8 cellular contexts compared by ENCODE assay signal in genomic region chr17:58339775-58340622, GRCh38. TPM values are rescaled to one million over a fixed set of nuclear protein-coding genes. Genes with fewer than 3 reads are reported as not detected.
DNase-seq lines count a peak whose midpoint lies in the region; ATAC-seq, FAIRE-seq and TF ChIP-seq lines count a peak whose summit lies in the region.
"Had no signal": no experiment of that assay in that cellular context is flagged by ENCODE, and none has a peak within 500 bp of the region (broad histone marks: within the 10 kb centered on the region; RNA-seq: fewer than 3 reads in every experiment).

No MANE protein-coding gene starts in this region.

- peaks cover 90% of the 10 kb centered on the region for H3K79me2 ChIP-seq in OCI-LY3 (ENCODE audit: low read length)

- peak; percentile 61 for TF ChIP-seq POLR2A in GM12891 (IDR thresholded peaks at IDR 0.05; ENCODE audit: low read depth, low read length)

- peaks cover 89% of the 10 kb centered on the region for H3K4me1 ChIP-seq in OCI-LY3 (ENCODE audit: low read length)
- H3K4me1 ChIP-seq in esophagus (ENCODE audit: control insufficient read depth in 2 of 2, insufficient read depth in 2 of 2, low read length in 1 of 2), result peaks cover 5 to 8% of the 10 kb centered on the region in 2 donors
- H3K4me1 ChIP-seq in small intestine (ENCODE audit: control insufficient read depth in 2 of 2, insufficient read depth in 1 of 2, low read depth in 1 of 2, low read length in 1 of 2), result peaks cover 0 to 4% of the 10 kb centered on the region in 2 donors

- H3K27me3 ChIP-seq in OCI-LY3 (ENCODE audit: low read depth, low read length) (no peaks in the 10 kb centered on the region), esophagus (ENCODE audit: control insufficient read depth in 1 of 2, insufficient read depth in 2 of 2, low read length in 2 of 2) (no peaks in the 10 kb centered on the region), small intestine (ENCODE audit: control insufficient read depth in 2 of 2, insufficient read depth in 2 of 2, low read length in 2 of 2) (no peaks in the 10 kb centered on the region)

- 81 to 83% methylated on average over 7 of the region's 7 CpGs for WGBS in esophagus, 2 donors
- WGBS in small intestine, 3 donors, result 72 to 77% (median 76%) methylated on average over 7 of the region's 7 CpGs

- ATAC-seq in HG02840 (IDR thresholded peaks at IDR 0.05; ENCODE audit: low FRiP score, unreplicated experiment) (no peak), GM21717 (IDR thresholded peaks at IDR 0.05; ENCODE audit: unreplicated experiment) (no peak)

- H3K4me2 ChIP-seq in OCI-LY3 (ENCODE audit: low read length), result peak overlapping the region; percentile 96

- no peak overlapping the region for H2AFZ ChIP-seq in OCI-LY3 (ENCODE audit: low read depth, low read length)

- no peaks in the 10 kb centered on the region for H4K20me1 ChIP-seq in OCI-LY3 (ENCODE audit: insufficient read depth, low read length)

- TF ChIP-seq CTCF in OCI-LY3 (IDR thresholded peaks at IDR 0.05; ENCODE audit: low read depth, low read length), result no peak

- H3K9me3 ChIP-seq in OCI-LY3 (ENCODE audit: insufficient read depth, low read length) (peaks cover 5% of the 10 kb centered on the region; the same call in 1 of the 2 replicates), esophagus (ENCODE audit: control insufficient read depth in 2 of 2, insufficient read depth in 1 of 2, low read depth in 1 of 2, low read length in 1 of 2) (no peaks in the 10 kb centered on the region), small intestine (ENCODE audit: control insufficient read depth, low read depth) (no peaks in the 10 kb centered on the region)

- FAIRE-seq in GM12891 (lab: Jason Lieb, UNC) (peak; percentile 80), small intestine (lab: Jason Lieb, UNC) (no peak)

- H3K27ac ChIP-seq in OCI-LY3 (ENCODE audit: low read length), result peak overlapping the region; percentile 99
- peak overlapping the region; percentile 62 to 67 for H3K27ac ChIP-seq in esophagus (ENCODE audit: low read depth in 2 of 2, low read length in 1 of 2)
- peak overlapping the region; percentile 74 to 98 for H3K27ac ChIP-seq in small intestine (ENCODE audit: low read depth in 1 of 2, low read length in 1 of 2)

- DNase-seq in GM12891 (ENCODE audit: insufficient read length, low spot score), result no peak
- DNase-seq in small intestine, result no peak
- DNase-seq in ecto neural progenitor cell (ENCODE audit: low spot score), result no peak
- DNase-seq: kidney glomerular epithelial cell had no signal

- H3K4me3 ChIP-seq in OCI-LY3 (ENCODE audit: low read length) (peak overlapping the region; percentile 80), esophagus (ENCODE audit: low read depth in 1 of 2, low read length in 2 of 2) (no peak overlapping the region), small intestine (ENCODE audit: low read depth in 1 of 2, low read length in 2 of 2) (no peak overlapping the region)

- H3K9ac ChIP-seq in OCI-LY3 (ENCODE audit: low read length), result peak overlapping the region; percentile 99

- H3K36me3 ChIP-seq in OCI-LY3 (replicated peaks; ENCODE audit: low read depth, low read length), result peaks cover 15% of the 10 kb centered on the region
- peaks cover 3 to 4% of the 10 kb centered on the region in 2 donors for H3K36me3 ChIP-seq in esophagus (ENCODE audit: control insufficient read depth in 2 of 2, insufficient read depth in 2 of 2, low read length in 1 of 2)
- H3K36me3 ChIP-seq in small intestine (ENCODE audit: control insufficient read depth in 2 of 2, insufficient read depth in 2 of 2, low read length in 2 of 2), result no peaks in the 10 kb centered on the region

TF ChIP-seq in GM12891, 5 proteins besides CTCF, POLR2A, EP300 and RAD21:
- TF ChIP-seq SPI1 (IDR thresholded peaks at IDR 0.05; ENCODE audit: low read depth, low read length) (no peak), PAX5 (IDR thresholded peaks at IDR 0.05; ENCODE audit: insufficient read depth, low read length, severe bottlenecking) (no peak), TAF1 (IDR thresholded peaks at IDR 0.05; ENCODE audit: low read depth, low read length) (no peak), POU2F2 (IDR thresholded peaks at IDR 0.05; ENCODE audit: low read depth, low read length) (no peak), POLR2AphosphoS5 (IDR thresholded peaks at IDR 0.05; ENCODE audit: low read depth, low read length) (no peak; the same call in none of the 2 replicates)

RNA-seq across cellular contexts. Expression of gene TSPOAP1, which starts 11.4 kb away (rescaled TPM):
- 11.0 TPM for polyA plus RNA-seq in GM12891 (2012; ENCODE audit: low read depth, missing spikeins)
- 10 to 100 TPM in 1 of 2 donors, 1 to 10 TPM in 1; 7.3 to 14.9 TPM for polyA plus RNA-seq in esophagus
- polyA plus RNA-seq in small intestine, result 1 to 10 TPM in 2 of 3 donors, under 1 TPM in 1; 0.89 to 3.1 (median 2.2) TPM

RNA-seq across cellular contexts. Expression of gene SUPT4H1, which starts 12.0 kb away (rescaled TPM):
- polyA plus RNA-seq in GM12891 (2012; ENCODE audit: low read depth, missing spikeins), result 122 TPM
- polyA plus RNA-seq in esophagus (10 to 100 TPM; 39.9 to 80.8 TPM), small intestine (10 to 100 TPM; 70.3 to 79.8 (median 79.6) TPM)

RNA-seq across cellular contexts. Expression of gene MPO, which starts 59.3 kb away (rescaled TPM):
- 0.15 TPM for polyA plus RNA-seq in GM12891 (2012; ENCODE audit: low read depth, missing spikeins)
- polyA plus RNA-seq in esophagus (under 1 TPM in 1 of 2 donors, not detected in 1; 0.02 TPM), small intestine (under 1 TPM in 1 of 3 donors, not detected in 2; 0.12 TPM)
